8 cellular contexts compared by ENCODE assay signal in the genomic region with DNA sequence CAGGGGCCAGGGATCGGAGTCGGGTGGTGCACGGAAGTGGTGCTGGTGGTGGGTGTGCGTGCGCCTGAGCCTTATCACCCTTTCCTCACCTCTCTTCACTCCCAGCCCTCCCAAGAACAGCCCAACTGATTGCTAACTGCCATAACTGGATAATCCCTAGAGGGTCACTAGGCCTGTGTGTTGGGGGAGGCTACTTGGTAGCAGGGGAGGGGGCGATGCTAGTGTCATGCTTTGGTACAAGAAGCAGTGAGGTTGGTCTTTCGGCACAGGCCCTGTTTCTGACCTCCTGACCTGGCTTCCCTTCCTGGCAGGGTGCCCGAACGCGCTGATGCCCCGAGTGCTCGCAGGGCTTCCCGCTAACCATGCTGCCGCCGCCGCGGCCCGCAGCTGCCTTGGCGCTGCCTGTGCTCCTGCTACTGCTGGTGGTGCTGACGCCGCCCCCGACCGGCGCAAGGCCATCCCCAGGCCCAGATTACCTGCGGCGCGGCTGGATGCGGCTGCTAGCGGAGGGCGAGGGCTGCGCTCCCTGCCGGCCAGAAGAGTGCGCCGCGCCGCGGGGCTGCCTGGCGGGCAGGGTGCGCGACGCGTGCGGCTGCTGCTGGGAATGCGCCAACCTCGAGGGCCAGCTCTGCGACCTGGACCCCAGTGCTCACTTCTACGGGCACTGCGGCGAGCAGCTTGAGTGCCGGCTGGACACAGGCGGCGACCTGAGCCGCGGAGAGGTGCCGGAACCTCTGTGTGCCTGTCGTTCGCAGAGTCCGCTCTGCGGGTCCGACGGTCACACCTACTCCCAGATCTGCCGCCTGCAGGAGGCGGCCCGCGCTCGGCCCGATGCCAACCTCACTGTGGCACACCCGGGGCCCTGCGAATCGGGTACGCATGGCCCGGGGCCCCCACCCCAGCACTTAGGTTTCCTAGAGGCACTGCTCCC. TPM values are rescaled to one million over a fixed set of nuclear protein-coding genes. Genes with fewer than 3 reads are reported as not detected.
DNase-seq lines count a peak whose midpoint lies in the region; ATAC-seq and TF ChIP-seq lines count a peak whose summit lies in the region.

No MANE protein-coding gene starts in this region.

- no peak for ATAC-seq in HG02798 (IDR thresholded peaks at IDR 0.05; ENCODE audit: poor library complexity, unreplicated experiment)

- CTCF ChIA-PET in GM10248 (lab: Yijun Ruan, JAX) = interaction anchor here (1.6 to 23.4 kb wide), 4 partner anchors 22 to 80 kb away, joined by 4 to 855 read pairs (median 16); a partner anchor contains a TSS

- in situ Hi-C loops in T47D (cut with HindIII; ENCODE audit: low pct_unique_long_range_greater_than_20kb, low sequenced_read_pairs) = no loop called here

- H3K4me3 ChIP-seq in Jurkat, Clone E6-1 (ENCODE audit: low read length) = peak overlapping the region; percentile 100

- peak; percentile 72 for DNase-seq in GM10248 (ENCODE audit: extremely low spot score)
- DNase-seq in Jurkat, Clone E6-1 (ENCODE audit: low read depth, low spot score) = peak; percentile 42
- peak; percentile 28 to 75 (median 35) for DNase-seq in T-helper 2 cell
- DNase-seq in T47D (ENCODE audit: low read depth in 1 of 2, low spot score in 1 of 2) = peak; percentile 47 to 72
- DNase-seq in left kidney (ENCODE audit: low read depth, low spot score) = peak; percentile 93
- DNase-seq in stimulated activated CD4-positive, alpha-beta T cell treated with anti-CD3 and anti-CD28 coated beads, TNF-alpha, amount 100 ng/mL, for 24 hours (ENCODE audit: low read depth in 3 of 3) = peak in 2 of 3 experiments; percentile 29 to 64
- DNase-seq in H4 (ENCODE audit: low spot score) = no peak

- TF ChIP-seq CTCF in GM10248 (IDR thresholded peaks at IDR 0.05; ENCODE audit: control extremely low read depth, extremely low read depth, low read depth, missing control alignments) = peak; percentile 80

- POLR2A ChIA-PET in GM10248 (lab: Yijun Ruan, JAX) = no interaction called here

RNA-seq across cellular contexts. Expression of a gene that starts 0.7 kb away (rescaled TPM):
- 9.6 TPM for polyA plus RNA-seq in Jurkat, Clone E6-1 (2012; ENCODE audit: insufficient read depth, insufficient read length)
- total RNA-seq in H4 (2014; rRNA removed; shearing (Covaris generic)) = 10.2 and 22.5 TPM in 2 replicates

RNA-seq across cellular contexts. Expression of a gene that starts 31.5 kb away (rescaled TPM):
- polyA plus RNA-seq in Jurkat, Clone E6-1 (2012; ENCODE audit: insufficient read depth, insufficient read length) = 19.6 TPM
- 35.7 and 35.8 TPM in 2 replicates for total RNA-seq in H4 (2014; rRNA removed; shearing (Covaris generic))

RNA-seq across cellular contexts. Expression of a gene that starts 31.6 kb away (rescaled TPM):
- 4.6 TPM for polyA plus RNA-seq in Jurkat, Clone E6-1 (2012; ENCODE audit: insufficient read depth, insufficient read length)
- total RNA-seq in H4 (2014; rRNA removed; shearing (Covaris generic)) = 0.21 and 0.97 TPM in 2 replicates
